Comparison of ENCODE assay signal across 10 cellular contexts in genomic region chr3:159796744-159797143, GRCh38. TPM values are rescaled to one million over a fixed set of nuclear protein-coding genes. Genes with fewer than 3 reads are reported as not detected.
DNase-seq lines count a peak whose midpoint lies in the region; ATAC-seq and TF ChIP-seq lines count a peak whose summit lies in the region.
"Had no signal": no experiment of that assay in that cellular context is flagged by ENCODE, and none has a peak within 500 bp of the region (broad histone marks: within the 10 kb centered on the region; RNA-seq: fewer than 3 reads in every experiment).

No MANE protein-coding gene starts in this region.

- H4K20me1 ChIP-seq in fibroblast of lung (ENCODE audit: control insufficient read depth, extremely low read depth, insufficient read depth, low read length): no peaks in the 10 kb centered on the region

- H3K4me3 ChIP-seq in AG09309 (ENCODE audit: control insufficient read depth, low read depth, low read length) (no peak overlapping the region), RWPE2 (ENCODE audit: severe bottlenecking) (no peak overlapping the region), fibroblast of lung (replicated peaks in 1 of 4; ENCODE audit: control extremely low read depth in 1 of 4, insufficient read depth in 1 of 4, low read depth in 3 of 4, low read length in 4 of 4) (no peak overlapping the region), testis (no peak overlapping the region)

- WGBS in testis, 2 donors: 79 to 87% methylated on average over 1 of the region's 1 CpG

- H3K36me3 ChIP-seq in RWPE2 (ENCODE audit: low read depth) (no peaks in the 10 kb centered on the region; the same call in 1 of the 2 replicates), fibroblast of lung (ENCODE audit: control insufficient read depth, insufficient read depth, low read length) (no peaks in the 10 kb centered on the region), testis (ENCODE audit: low read depth, missing control alignments) (no peaks in the 10 kb centered on the region)

- TF ChIP-seq CTCF in AG09309 (IDR thresholded peaks at IDR 0.05; ENCODE audit: control insufficient read depth, insufficient read depth, low read depth, low read length, missing control alignments) (no peak), RWPE2 (IDR thresholded peaks at IDR 0.05; ENCODE audit: poor library complexity, severe bottlenecking) (no peak), fibroblast of lung (conservative IDR thresholded peaks at IDR 0.05 in 1 of 2, IDR thresholded peaks at IDR 0.05 in 1 of 2; ENCODE audit: low read depth in 1 of 2, low read length in 2 of 2) (no peak), testis (IDR thresholded peaks at IDR 0.05) (no peak)

- H3K4me1 ChIP-seq in RWPE2 (ENCODE audit: insufficient read depth, poor library complexity, severe bottlenecking): peaks cover 18% of the 10 kb centered on the region
- peaks cover 15% of the 10 kb centered on the region for H3K4me1 ChIP-seq in fibroblast of lung (ENCODE audit: control insufficient read depth, extremely low read depth, insufficient read depth, low read length)
- no peaks in the 10 kb centered on the region for H3K4me1 ChIP-seq in testis

- no peak overlapping the region for H3K9ac ChIP-seq in fibroblast of lung (ENCODE audit: insufficient read depth, low read length)

- intact Hi-C loops in testis (cut with DNase I; ENCODE audit: low total_unique reads) (no loop called here), left colon (cut with DNase I, micrococcal nuclease) (no loop called here)

- H3K27ac ChIP-seq in RWPE2 (ENCODE audit: poor library complexity, severe bottlenecking): peak overlapping the region; percentile 57
- H3K27ac ChIP-seq in fibroblast of lung (ENCODE audit: insufficient read depth, low read length): peak overlapping the region; percentile 67
- no peak overlapping the region for H3K27ac ChIP-seq in testis

- DNase-seq in AG09309 (ENCODE audit: low read depth): peak; percentile 52
- no peak for DNase-seq in RWPE2 (ENCODE audit: low spot score)
- peak; percentile 71 to 97 for DNase-seq in fibroblast of lung (ENCODE audit: low read depth in 2 of 2)
- peak; percentile 70 for DNase-seq in non-pigmented ciliary epithelial cell (ENCODE audit: low read depth)
- no peak for DNase-seq in testis
- DNase-seq in left colon: no peak
- DNase-seq: CD8-positive, alpha-beta T cell; natural killer cell had no signal

- H3K4me2 ChIP-seq in fibroblast of lung (ENCODE audit: extremely low read depth, insufficient read depth, low read length): no peak overlapping the region

- ATAC-seq in RWPE2 (ENCODE audit: low read depth): peak; percentile 18; the same call in 1 of the 3 replicates
- no peak for ATAC-seq in GM21825 (IDR thresholded peaks at IDR 0.05; ENCODE audit: unreplicated experiment)
- no peak for ATAC-seq in left colon
- ATAC-seq in GM18502 (IDR thresholded peaks at IDR 0.05; ENCODE audit: poor library complexity, unreplicated experiment): no peak
- ATAC-seq: CD8-positive, alpha-beta T cell; natural killer cell had no signal

- no peak overlapping the region for H2AFZ ChIP-seq in fibroblast of lung (ENCODE audit: low read length)

- no peak for TF ChIP-seq POLR2A in testis (IDR thresholded peaks at IDR 0.05)

- H3K9me3 ChIP-seq in RWPE2 (ENCODE audit: severe bottlenecking) (no peaks in the 10 kb centered on the region), fibroblast of lung (ENCODE audit: control insufficient read depth, insufficient read depth, low read depth, low read length) (no peaks in the 10 kb centered on the region), testis (no peaks in the 10 kb centered on the region)

- H3K79me2 ChIP-seq in fibroblast of lung (ENCODE audit: control insufficient read depth, insufficient read depth, low read length): peaks cover 67% of the 10 kb centered on the region

- H3K27me3 ChIP-seq in RWPE2 (ENCODE audit: insufficient read depth, poor library complexity, severe bottlenecking) (no peaks in the 10 kb centered on the region), fibroblast of lung (ENCODE audit: control insufficient read depth, insufficient read depth, low read length) (no peaks in the 10 kb centered on the region), testis (no peaks in the 10 kb centered on the region)

RNA-seq across cellular contexts. Expression of gene SCHIP1, which starts 42.9 kb away (rescaled TPM):
- total RNA-seq in fibroblast of lung (6.9 and 8.8 TPM in 2 replicates), testis (10 to 100 TPM in 1 of 2 donors, 1 to 10 TPM in 1; 2.3 to 10.5 TPM), left colon (1 to 10 TPM in 1 of 2 donors, under 1 TPM in 1; 0.67 to 2.7 TPM)
- polyA plus RNA-seq in fibroblast of lung (2.3 and 4.1 TPM in 2 replicates), testis (ENCODE audit: insufficient read depth, low read depth, low replicate concordance) (8.1 TPM)
- 1.5 and 5.7 TPM in 2 replicates for polyA plus RNA-seq in fibroblast of lung (2012)
- polyA minus RNA-seq in fibroblast of lung (ENCODE audit: low replicate concordance): 0.11 and 0.43 TPM in 2 replicates
- total RNA-seq: CD8-positive, alpha-beta T cell; natural killer cell had no signal

Comparison
In these comparisons a context has a peak if more than half of its experiments do, and no peak if none do; other contexts are left out.
1. DNase-seq: peak in AG09309 (single experiment), fibroblast of lung (2 of 2) and non-pigmented ciliary epithelial cell (single experiment); none in RWPE2 (single experiment), testis (single experiment) and left colon (0 of 2).
2. H3K27ac ChIP-seq: peak in RWPE2 (single experiment) and fibroblast of lung (single experiment); none in testis (0 of 2).